8 cellular contexts compared by ENCODE assay signal in the genomic region with DNA sequence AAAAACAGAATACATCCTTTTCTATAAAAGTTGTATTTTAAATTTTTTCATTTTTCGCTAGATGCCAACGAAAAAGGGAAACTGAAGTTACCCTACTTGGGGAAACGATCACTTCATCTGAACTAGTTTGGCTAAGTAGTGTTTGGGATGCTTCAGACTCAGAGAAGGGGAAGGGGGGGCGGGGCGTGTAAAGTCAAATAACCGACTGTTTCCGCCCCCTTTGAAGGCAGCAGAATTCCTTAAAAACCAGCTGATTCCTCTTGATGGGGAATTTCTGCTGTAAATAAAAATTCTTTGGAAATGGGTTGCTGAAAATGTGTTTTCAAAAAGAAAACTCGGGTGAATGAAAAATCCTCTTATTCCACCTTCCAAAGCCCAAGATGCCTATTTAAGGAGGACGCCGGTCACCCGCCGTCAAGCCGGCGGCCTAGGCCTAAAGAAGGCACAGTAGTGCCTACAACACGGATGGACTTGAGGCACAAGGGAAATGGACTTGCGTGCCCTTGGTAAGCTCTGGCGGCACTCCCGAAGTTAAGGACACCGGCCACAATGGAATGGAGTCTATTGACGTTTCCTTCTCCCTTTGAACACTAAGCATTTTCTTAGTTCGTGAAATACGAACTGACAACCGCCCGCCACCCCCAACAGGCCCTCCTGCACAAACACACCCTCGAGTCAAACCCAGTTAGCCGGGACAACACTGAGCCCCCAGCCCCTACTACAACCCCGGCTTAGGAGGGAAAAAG. TPM values are rescaled to one million over a fixed set of nuclear protein-coding genes. Genes with fewer than 3 reads are reported as not detected.
DNase-seq lines count a peak whose midpoint lies in the region; ATAC-seq and TF ChIP-seq lines count a peak whose summit lies in the region.

No MANE protein-coding gene starts in this region.

- ATAC-seq in HG02610 (IDR thresholded peaks at IDR 0.05; ENCODE audit: unreplicated experiment) (no peak), GM18498 (IDR thresholded peaks at IDR 0.05; ENCODE audit: unreplicated experiment) (no peak)

- H3K27me3 Mint-ChIP-seq in activated naive CD4-positive, alpha-beta T cell treated with anti-CD3 and anti-CD28 coated beads for 36 hours (ENCODE audit: low read depth): no peaks in the 10 kb centered on the region
- no peaks in the 10 kb centered on the region for H3K27me3 Mint-ChIP-seq in nephron (ENCODE audit: low read depth)

- peak overlapping the region; percentile 95 for H3K4me3 Mint-ChIP-seq in activated naive CD4-positive, alpha-beta T cell treated with anti-CD3 and anti-CD28 coated beads for 36 hours
- H3K4me3 Mint-ChIP-seq in nephron: peak overlapping the region; percentile 96 to 99 (median 98)

- H3K27ac ChIP-seq in C4-2B: peak overlapping the region; percentile 88

- H3K9me3 ChIP-seq in HAP-1: no peaks in the 10 kb centered on the region

- H3K4me3 ChIP-seq in HAP-1: peak overlapping the region; percentile 81

- H3K36me3 Mint-ChIP-seq in activated naive CD4-positive, alpha-beta T cell treated with anti-CD3 and anti-CD28 coated beads for 36 hours (ENCODE audit: low read depth): peaks cover 2% of the 10 kb centered on the region
- no peaks in the 10 kb centered on the region for H3K36me3 Mint-ChIP-seq in nephron (ENCODE audit: low read depth)

- H3K27ac Mint-ChIP-seq in activated naive CD4-positive, alpha-beta T cell treated with anti-CD3 and anti-CD28 coated beads for 36 hours: peak overlapping the region; percentile 83
- H3K27ac Mint-ChIP-seq in nephron: peak overlapping the region; percentile 96 to 99 (median 99)

- H3K36me3 ChIP-seq in HAP-1 (replicated peaks): no peaks in the 10 kb centered on the region

- no peaks in the 10 kb centered on the region for H3K27me3 ChIP-seq in HAP-1 (ENCODE audit: low read depth)

- peaks cover 41% of the 10 kb centered on the region for H3K4me1 ChIP-seq in HAP-1

- intact Hi-C loops in activated naive CD4-positive, alpha-beta T cell treated with anti-CD3 and anti-CD28 coated beads for 36 hours (cut with micrococcal nuclease): loop anchor here (2.0 to 10.0 kb wide), 4 partner anchors 50 to 818 kb away; a partner anchor contains a TSS

- in situ Hi-C loops in HAP-1 (cut with MboI; ENCODE audit: low sequenced_read_pairs): no loop called here

- DNase-seq in HAP-1 (ENCODE audit: low spot score in 2 of 2) (peak; percentile 63 to 75), NOMO-1 (lab: John Stamatoyannopoulos, UW; ENCODE audit: unreplicated experiment in 2 of 2) (peak; percentile 41 to 43), foreskin melanocyte (peak; percentile 73)
- DNase-seq in activated naive CD4-positive, alpha-beta T cell treated with anti-CD3 and anti-CD28 coated beads for 36 hours: peak; percentile 32

- TF ChIP-seq CTCF in C4-2B (conservative IDR thresholded peaks at IDR 0.05) (no peak), nephron (IDR thresholded peaks at IDR 0.05; ENCODE audit: unreplicated experiment in 3 of 3) (no peak)

- CTCF ChIA-PET in activated naive CD4-positive, alpha-beta T cell treated with anti-CD3 and anti-CD28 coated beads for 36 hours (lab: Charles Lee): no interaction called here

- H3K4me1 Mint-ChIP-seq in activated naive CD4-positive, alpha-beta T cell treated with anti-CD3 and anti-CD28 coated beads for 36 hours (ENCODE audit: low read depth): peaks cover 38% of the 10 kb centered on the region
- peaks cover 37% of the 10 kb centered on the region for H3K4me1 Mint-ChIP-seq in nephron

- no peaks in the 10 kb centered on the region for H3K9me3 Mint-ChIP-seq in activated naive CD4-positive, alpha-beta T cell treated with anti-CD3 and anti-CD28 coated beads for 36 hours
- H3K9me3 Mint-ChIP-seq in nephron: no peaks in the 10 kb centered on the region

RNA-seq across cellular contexts. Expression of a gene that starts 2.0 kb away (rescaled TPM):
- 10 to 100 TPM; 30.6 to 31.5 TPM for total RNA-seq in activated naive CD4-positive, alpha-beta T cell treated with anti-CD3 and anti-CD28 coated beads for 36 hours
